2 cellular contexts compared by ENCODE assay signal in genomic region chr20:1735417-1736089, GRCh38.
TF ChIP-seq lines count a peak whose summit lies in the region.

No MANE protein-coding gene starts in this region.

TF ChIP-seq in SK-N-SH, 30 proteins besides CTCF, POLR2A, EP300 and RAD21 (continued from another document):
- no peak for TF ChIP-seq CHD2 (IDR thresholded peaks at IDR 0.05; ENCODE audit: low read length, partially characterized antibody)
- TF ChIP-seq RXRA (IDR thresholded peaks at IDR 0.05; ENCODE audit: borderline replicate concordance, low read depth), result no peak
- no peak for TF ChIP-seq GABPA (IDR thresholded peaks at IDR 0.05; ENCODE audit: low read depth)
- TF ChIP-seq MAX (IDR thresholded peaks at IDR 0.05; ENCODE audit: low read depth), result no peak
- TF ChIP-seq ZBTB33 (IDR thresholded peaks at IDR 0.05; ENCODE audit: borderline replicate concordance, low read depth), result no peak
- no peak for TF ChIP-seq EZH2phosphoT487 (IDR thresholded peaks at IDR 0.05; ENCODE audit: borderline replicate concordance, low read depth)
- TF ChIP-seq USF2 (IDR thresholded peaks at IDR 0.05; ENCODE audit: borderline replicate concordance, low read depth, low read length), result no peak
- no peak for TF ChIP-seq REST (IDR thresholded peaks at IDR 0.05; ENCODE audit: low read depth, low read length)

TF ChIP-seq in SK-N-SH treated with all-trans-retinoic acid at 6 μM for 48 hours, 23 proteins besides CTCF, POLR2A, EP300 and RAD21:
- TF ChIP-seq PATZ1 (CRISPR knock-in tag; IDR thresholded peaks at IDR 0.05; ENCODE audit: borderline replicate concordance), result no peak
- TF ChIP-seq ZNF565 (CRISPR knock-in tag; conservative IDR thresholded peaks at IDR 0.05; ENCODE audit: low read depth), result no peak
- no peak for TF ChIP-seq TCF4 (CRISPR knock-in tag; IDR thresholded peaks at IDR 0.05; ENCODE audit: borderline replicate concordance)
